17 cellular contexts compared by ENCODE assay signal in genomic region chr11:70489276-70489675, GRCh38.
A peak's percentile ranks its signal among the peaks of the same experiment; 100 is the strongest.
DNase-seq lines count a peak whose midpoint lies in the region; ATAC-seq, FAIRE-seq and TF ChIP-seq lines count a peak whose summit lies in the region.
"Had no signal": no experiment of that assay in that cellular context is flagged by ENCODE, and none has a peak within 500 bp of the region (broad histone marks: within the 10 kb centered on the region; RNA-seq: fewer than 3 reads in every experiment).

No MANE protein-coding gene starts in this region.

- TF ChIP-seq EP300 in K562 (IDR thresholded peaks at IDR 0.05; ENCODE audit: low read length) = no peak

- H2AFZ ChIP-seq in K562 (ENCODE audit: low read depth, low read length) = no peak overlapping the region
- no peak overlapping the region for H2AFZ ChIP-seq in neuronal stem cell (ENCODE audit: low read length)
- H2AFZ ChIP-seq: GM23338 had no signal

- in situ Hi-C loops in K562 (cut with MboI) = no loop called here

- FAIRE-seq in K562 (lab: Jason Lieb, UNC) (no peak), urothelium cell line (lab: Jason Lieb, UNC) (no peak)
- FAIRE-seq: GM12878 had no signal

- TF ChIP-seq RAD21 in K562 (CRISPR knock-in tag; conservative IDR thresholded peaks at IDR 0.05 in 1 of 2, IDR thresholded peaks at IDR 0.05 in 1 of 2) = no peak

- H3K4ac ChIP-seq in neuronal stem cell (ENCODE audit: low read length) = no peak overlapping the region

- no peaks in the 10 kb centered on the region for H3K36me3 ChIP-seq in right atrium auricular region
- no peaks in the 10 kb centered on the region for H3K36me3 ChIP-seq in K562 (ENCODE audit: control insufficient read depth, insufficient read depth, low read length)
- H3K36me3 ChIP-seq in neuronal stem cell (replicated peaks in 1 of 2; ENCODE audit: control insufficient read depth in 2 of 2, insufficient read depth in 2 of 2, low read length in 2 of 2) = peaks cover 3 to 72% of the 10 kb centered on the region in 2 donors
- no peaks in the 10 kb centered on the region for H3K36me3 ChIP-seq in upper lobe of right lung
- H3K36me3 ChIP-seq in body of pancreas (replicated peaks in 1 of 2; ENCODE audit: insufficient read depth in 1 of 2, low read depth in 2 of 2) = peaks cover 0 to 4% of the 10 kb centered on the region in 2 donors
- H3K36me3 ChIP-seq: BLaER1 had no signal

- H3K4me2 ChIP-seq in K562 (ENCODE audit: insufficient read depth, low read length) (no peak overlapping the region), neuronal stem cell (ENCODE audit: insufficient read depth, low read length, poor library complexity, severe bottlenecking) (no peak overlapping the region)
- H3K4me2 ChIP-seq: BLaER1, GM23338 had no signal

- peak overlapping the region; percentile 17 for H4K8ac ChIP-seq in neuronal stem cell (ENCODE audit: low read depth, low read length)

- WGBS in K562 (ENCODE audit: insufficient coverage, low coverage, missing lambda C conversion rate) = 0% methylated on average over 4 of the region's 6 CpGs
- WGBS in neuronal stem cell (ENCODE audit: extremely low coverage in 2 of 2, insufficient read length in 2 of 2, insufficient replicate concordance in 1 of 2), 2 donors = no CpG with 5 or more reads among the region's 6 CpGs
- WGBS in body of pancreas, 2 donors = 91 to 92% methylated on average over 6 of the region's 6 CpGs

- H3K4me1 ChIP-seq in right atrium auricular region = no peaks in the 10 kb centered on the region
- peaks cover 0 to 10% of the 10 kb centered on the region in 2 experiments; a peak in 2 of 5 replicates for H3K4me1 ChIP-seq in K562 (replicated peaks in 1 of 2; ENCODE audit: control insufficient read depth in 2 of 2, insufficient read depth in 2 of 2, low read length in 2 of 2)
- peaks cover 0 to 1% of the 10 kb centered on the region in 2 donors for H3K4me1 ChIP-seq in neuronal stem cell (ENCODE audit: control insufficient read depth in 2 of 2, insufficient read depth in 1 of 2, low read depth in 1 of 2, low read length in 2 of 2)
- no peaks in the 10 kb centered on the region for H3K4me1 ChIP-seq in upper lobe of right lung
- H3K4me1 ChIP-seq in body of pancreas = no peaks in the 10 kb centered on the region

- H3K14ac ChIP-seq in neuronal stem cell (ENCODE audit: low read length) = no peak overlapping the region

- H4K20me1 ChIP-seq in K562 (replicated peaks; ENCODE audit: control insufficient read depth, insufficient read depth, low read length) = 0 out of 2 replicates have a peak, but pooled peaks cover 8% of the 10 kb centered on the region
- H4K20me1 ChIP-seq: BLaER1 had no signal

- no peak for ATAC-seq in Right ventricle myocardium superior (ENCODE audit: poor library complexity)
- no peak for ATAC-seq in K562
- ATAC-seq in upper lobe of right lung = no peak
- ATAC-seq in body of pancreas = no peak
- ATAC-seq: GM12878, GM23338 had no signal

- no peak overlapping the region for H3K4me3 ChIP-seq in right atrium auricular region
- H3K4me3 ChIP-seq in K562 = no peak overlapping the region
- H3K4me3 ChIP-seq in neuronal stem cell (ENCODE audit: low read length in 2 of 2) = no peak overlapping the region
- H3K4me3 ChIP-seq in upper lobe of right lung = no peak overlapping the region
- H3K4me3 ChIP-seq in body of pancreas = no peak overlapping the region
- H3K4me3 ChIP-seq: BLaER1, GM12878, GM23338 had no signal

- H3K9me3 ChIP-seq in right atrium auricular region (no peaks in the 10 kb centered on the region), K562 (replicated peaks; ENCODE audit: control insufficient read depth, insufficient read depth, low read depth, low read length) (no peaks in the 10 kb centered on the region), neuronal stem cell (replicated peaks in 1 of 2; ENCODE audit: control insufficient read depth in 2 of 2, insufficient read depth in 1 of 2, low read depth in 1 of 2, low read length in 2 of 2) (peaks cover 19 to 24% of the 10 kb centered on the region in 2 donors), upper lobe of right lung (no peaks in the 10 kb centered on the region), body of pancreas (peaks cover 0 to 5% (median 0%) of the 10 kb centered on the region in 3 donors)

- H2BK12ac ChIP-seq in neuronal stem cell (ENCODE audit: low read length) = no peak overlapping the region

- peak; percentile 20 for DNase-seq in Right ventricle myocardium superior
- no peak for DNase-seq in right atrium auricular region (ENCODE audit: low spot score)
- DNase-seq in K562 (ENCODE audit: extremely low read depth in 1 of 4, low spot score in 3 of 4) = no peak
- no peak for DNase-seq in neuronal stem cell (ENCODE audit: low spot score)
- peak; percentile 32 for DNase-seq in upper lobe of right lung
- DNase-seq in body of pancreas = no peak
- DNase-seq in urothelium cell line (ENCODE audit: low spot score) = no peak
- DNase-seq in AG08396 (ENCODE audit: low spot score) = no peak
- DNase-seq: AML-193; CD4-positive, CD25-positive, alpha-beta regulatory T cell; DMS79; H7 had no signal

- H4K91ac ChIP-seq in neuronal stem cell (ENCODE audit: low read depth, low read length, poor library complexity) = no peak overlapping the region

- POLR2A ChIA-PET in K562 (lab: Yijun Ruan, JAX) = interaction anchor here (1.2 kb wide), 1 partner anchor 90 kb away, joined by 3 read pairs; no protein-coding TSS in a partner anchor

- CTCF ChIA-PET in K562 (lab: Yijun Ruan, JAX; ENCODE audit: low intra/inter-chr PET ratio) = no interaction called here

- intact Hi-C loops in Right ventricle myocardium superior (cut with DNase I) (no loop called here), K562 (cut with micrococcal nuclease) (no loop called here), upper lobe of right lung (cut with DNase I) (no loop called here), body of pancreas (cut with DNase I) (no loop called here)

- H3K18ac ChIP-seq in neuronal stem cell (ENCODE audit: low read length) = no peak overlapping the region

- H3K23ac ChIP-seq in neuronal stem cell (ENCODE audit: low read depth, low read length, poor library complexity) = no peak overlapping the region

- H3K79me1 ChIP-seq in neuronal stem cell (ENCODE audit: low read depth, low read length) = no peaks in the 10 kb centered on the region

- H3K27me3 ChIP-seq in right atrium auricular region (no peaks in the 10 kb centered on the region), K562 (ENCODE audit: control insufficient read depth in 2 of 2, insufficient read depth in 2 of 2, low read length in 2 of 2) (peaks cover 36 to 65% of the 10 kb centered on the region in 2 experiments), neuronal stem cell (ENCODE audit: control insufficient read depth in 3 of 3, insufficient read depth in 3 of 3, low read depth in 1 of 3, low read length in 3 of 3) (no peaks in the 10 kb centered on the region), upper lobe of right lung (no peaks in the 10 kb centered on the region), body of pancreas (no peaks in the 10 kb centered on the region)
- H3K27me3 ChIP-seq: BLaER1 had no signal

- H3K9ac ChIP-seq in K562 (ENCODE audit: insufficient read depth in 1 of 2, low read depth in 2 of 2, low read length in 2 of 2) = no peak overlapping the region
- peak overlapping the region; percentile 21 for H3K9ac ChIP-seq in neuronal stem cell (ENCODE audit: low read depth, low read length, poor library complexity)
- H3K9ac ChIP-seq: BLaER1 had no signal

- no peak overlapping the region for H3K27ac ChIP-seq in right atrium auricular region
- no peak overlapping the region for H3K27ac ChIP-seq in K562 (ENCODE audit: extremely low read depth, low read depth, low read length)
- H3K27ac ChIP-seq in neuronal stem cell (replicated peaks; ENCODE audit: low read length) = no peak overlapping the region
- H3K27ac ChIP-seq in upper lobe of right lung = no peak overlapping the region
- no peak overlapping the region for H3K27ac ChIP-seq in body of pancreas
- H3K27ac ChIP-seq: 22Rv1, BLaER1, HL-60 had no signal

- H2AK5ac ChIP-seq in neuronal stem cell (ENCODE audit: low read depth, low read length) = no peak overlapping the region

- no peak overlapping the region for H2BK120ac ChIP-seq in neuronal stem cell (ENCODE audit: low read depth, low read length)

- H2BK15ac ChIP-seq in neuronal stem cell (ENCODE audit: low read length) = no peak overlapping the region

- no peak for TF ChIP-seq CTCF in right atrium auricular region (IDR thresholded peaks at IDR 0.05)
- TF ChIP-seq CTCF in K562 (IDR thresholded peaks at IDR 0.05 in 2 of 3, conservative IDR thresholded peaks at IDR 0.05 in 1 of 3; ENCODE audit: insufficient read depth in 2 of 3, low read depth in 1 of 3, low read length in 3 of 3) = no peak
- no peak for TF ChIP-seq CTCF in upper lobe of right lung (IDR thresholded peaks at IDR 0.05)
- TF ChIP-seq CTCF in body of pancreas (IDR thresholded peaks at IDR 0.05) = no peak

- H3K79me2 ChIP-seq in K562 (ENCODE audit: control insufficient read depth, insufficient read depth, low read length) = no peaks in the 10 kb centered on the region

- TF ChIP-seq POLR2A in K562 (conservative IDR thresholded peaks at IDR 0.05) (no peak), body of pancreas (IDR thresholded peaks at IDR 0.05) (no peak)

- no TSS peak for BruUV-seq in K562 (replicated peaks; lab: Mats Ljungman, UMichigan)

- H2BK5ac ChIP-seq in neuronal stem cell (ENCODE audit: low read length) = no peak overlapping the region

- no peaks in the 10 kb centered on the region for H3K9me1 ChIP-seq in K562 (ENCODE audit: control insufficient read depth, insufficient read depth, low read length)

TF ChIP-seq in K562, 482 proteins besides CTCF, POLR2A, EP300 and RAD21:
- TF ChIP-seq BRF2 (IDR thresholded peaks at IDR 0.05; ENCODE audit: borderline replicate concordance, insufficient read depth, insufficient read length) (no peak), ESRRA (IDR thresholded peaks at IDR 0.05; ENCODE audit: borderline replicate concordance, low read depth) (0 out of 2 replicates have a peak, but pooled peaks have one; percentile 26)

Comparison
In these comparisons a context has a peak if more than half of its experiments do, and no peak if none do; other contexts are left out.
1. DNase-seq: peak in Right ventricle myocardium superior (single experiment) and upper lobe of right lung (single experiment); none in right atrium auricular region (single experiment), K562 (0 of 4), neuronal stem cell (single experiment), body of pancreas (0 of 4), urothelium cell line (single experiment) and AG08396 (single experiment).